1 cellular context compared by ENCODE assay signal in the genomic region with DNA sequence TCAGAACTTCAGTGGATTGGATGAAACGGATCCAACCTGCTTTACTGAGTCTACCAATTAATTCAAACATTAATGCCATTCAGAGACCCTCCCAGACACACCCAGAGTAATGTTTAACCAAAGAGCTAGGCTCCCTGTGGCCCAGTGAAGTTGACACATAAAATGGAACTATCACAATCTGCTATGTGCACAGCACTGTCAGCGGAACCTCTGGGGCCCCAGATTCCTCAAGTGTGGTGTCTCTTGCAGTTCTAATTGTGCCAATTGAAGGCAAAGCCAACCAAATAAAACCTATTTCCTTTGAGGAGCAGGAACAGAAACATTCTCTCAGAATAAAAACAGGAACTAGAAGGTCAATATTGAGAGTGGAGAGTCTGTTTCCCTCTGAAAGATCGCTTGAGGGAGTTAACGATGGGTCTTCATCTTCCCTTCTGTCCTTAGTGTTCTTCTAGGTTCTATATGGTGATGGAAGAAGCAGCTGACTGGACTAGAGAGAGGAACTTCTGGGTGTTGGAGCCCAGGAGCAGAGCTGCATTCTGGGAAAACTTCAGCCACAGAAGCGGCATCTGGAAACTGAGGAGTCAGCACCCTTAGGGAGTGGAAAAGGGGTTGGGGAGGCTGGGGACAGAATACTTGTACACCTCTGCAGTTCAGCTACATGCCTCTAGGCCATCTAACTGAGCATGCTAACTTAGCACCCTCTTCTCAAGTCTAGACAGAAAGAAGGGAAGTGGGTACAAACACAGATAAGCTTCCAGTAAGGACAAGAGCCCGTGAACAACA.
TF ChIP-seq lines count a peak whose summit lies in the region.

No MANE protein-coding gene starts in this region.

TF ChIP-seq in HepG2, 621 proteins besides CTCF, POLR2A, EP300 and RAD21 (continued from another document):
- TF ChIP-seq ZBTB2 (CRISPR knock-in tag; IDR thresholded peaks at IDR 0.05; ENCODE audit: low read depth) (no peak), ZNF816 (CRISPR knock-in tag; IDR thresholded peaks at IDR 0.05; ENCODE audit: borderline replicate concordance) (no peak), MXD1 (CRISPR knock-in tag; IDR thresholded peaks at IDR 0.05) (no peak), NFYC (CRISPR knock-in tag; IDR thresholded peaks at IDR 0.05) (no peak), ZNF777 (CRISPR knock-in tag; IDR thresholded peaks at IDR 0.05) (no peak), MEIS1 (CRISPR knock-in tag; IDR thresholded peaks at IDR 0.05; ENCODE audit: borderline replicate concordance) (no peak)
- TF ChIP-seq, protein P1, sequence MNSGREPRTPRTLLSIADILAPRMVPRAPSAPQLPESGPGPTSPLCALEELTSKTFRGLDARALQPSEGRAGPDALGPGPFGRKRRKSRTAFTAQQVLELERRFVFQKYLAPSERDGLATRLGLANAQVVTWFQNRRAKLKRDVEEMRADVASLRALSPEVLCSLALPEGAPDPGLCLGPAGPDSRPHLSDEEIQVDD (CRISPR knock-in tag; IDR thresholded peaks at IDR 0.05; ENCODE audit: borderline replicate concordance) = no peak
- TF ChIP-seq, protein P2, sequence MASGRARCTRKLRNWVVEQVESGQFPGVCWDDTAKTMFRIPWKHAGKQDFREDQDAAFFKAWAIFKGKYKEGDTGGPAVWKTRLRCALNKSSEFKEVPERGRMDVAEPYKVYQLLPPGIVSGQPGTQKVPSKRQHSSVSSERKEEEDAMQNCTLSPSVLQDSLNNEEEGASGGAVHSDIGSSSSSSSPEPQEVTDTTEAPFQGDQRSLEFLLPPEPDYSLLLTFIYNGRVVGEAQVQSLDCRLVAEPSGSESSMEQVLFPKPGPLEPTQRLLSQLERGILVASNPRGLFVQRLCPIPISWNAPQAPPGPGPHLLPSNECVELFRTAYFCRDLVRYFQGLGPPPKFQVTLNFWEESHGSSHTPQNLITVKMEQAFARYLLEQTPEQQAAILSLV (CRISPR knock-in tag; IDR thresholded peaks at IDR 0.05; ENCODE audit: borderline replicate concordance) = no peak
TF ChIP-seq in HepG2: peak in this region for 0.
